ENCODE assay signal across 8 cellular contexts in the genomic region with DNA sequence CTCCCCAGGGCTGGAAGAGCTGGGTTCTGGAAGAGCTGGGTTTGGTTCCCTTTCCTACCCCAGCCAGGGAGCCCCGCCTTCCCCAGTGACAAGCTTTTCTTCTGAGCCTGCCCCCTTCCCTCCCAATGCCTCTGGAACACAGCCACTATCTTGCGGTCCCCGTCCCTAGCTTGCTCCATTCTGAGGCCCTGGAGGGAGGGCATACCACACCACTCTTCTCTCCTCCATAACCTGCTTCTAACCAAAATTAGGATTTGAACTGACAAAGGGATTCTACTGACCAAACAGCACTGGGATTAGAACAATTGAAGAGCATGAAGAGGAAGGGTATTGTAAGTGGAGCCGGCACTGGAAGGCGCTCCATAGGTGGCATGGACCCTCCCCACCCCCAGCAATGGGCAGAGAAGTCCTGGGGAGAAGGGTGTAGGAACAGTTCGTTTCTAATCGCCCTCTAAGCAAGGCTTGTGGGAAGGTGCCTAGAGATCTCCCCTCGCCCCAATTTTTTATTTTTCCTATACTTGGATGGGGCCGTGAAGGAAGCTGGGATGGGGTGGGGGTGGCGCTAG. TPM values are rescaled to one million over a fixed set of nuclear protein-coding genes. Genes with fewer than 3 reads are reported as not detected.
DNase-seq lines count a peak whose midpoint lies in the region; ATAC-seq and TF ChIP-seq lines count a peak whose summit lies in the region.

No MANE protein-coding gene starts in this region.

- H3K9me3 Mint-ChIP-seq in stimulated activated naive B cell treated with anti-CD40 and anti-IgM and Interleukin-4, amounts not matched to agents 10 μg/mL and 1 μg/mL and 100 μg/mL, for 72 hours, result no peaks in the 10 kb centered on the region

- peaks cover 28 to 43% of the 10 kb centered on the region in 2 donors for H3K4me1 Mint-ChIP-seq in stimulated activated naive B cell treated with anti-CD40 and anti-IgM and Interleukin-4, amounts not matched to agents 10 μg/mL and 1 μg/mL and 100 μg/mL, for 72 hours

- peak overlapping the region; percentile 89 to 93 for H3K4me3 Mint-ChIP-seq in stimulated activated naive B cell treated with anti-CD40 and anti-IgM and Interleukin-4, amounts not matched to agents 10 μg/mL and 1 μg/mL and 100 μg/mL, for 72 hours

- H3K9me3 ChIP-seq in A673 (ENCODE audit: low read depth, low read length, poor library complexity, severe bottlenecking), result no peaks in the 10 kb centered on the region
- no peaks in the 10 kb centered on the region for H3K9me3 ChIP-seq in Panc1 (ENCODE audit: control insufficient read depth, insufficient read depth, low read depth, low read length)

- TF ChIP-seq CTCF in A673 (conservative IDR thresholded peaks at IDR 0.05; ENCODE audit: low read depth, low read length) (no peak), GM06990 (IDR thresholded peaks at IDR 0.05; ENCODE audit: insufficient read depth, low read length, poor library complexity, severe bottlenecking) (no peak), Panc1 (IDR thresholded peaks at IDR 0.05) (no peak)

- H3K27me3 ChIP-seq in A673 (replicated peaks; ENCODE audit: insufficient read depth, low read depth, low read length, poor library complexity) (no peaks in the 10 kb centered on the region), GM06990 (replicated peaks; ENCODE audit: control insufficient read depth, insufficient read depth, low read length) (no peaks in the 10 kb centered on the region), Panc1 (ENCODE audit: control insufficient read depth, insufficient read depth, low read length) (no peaks in the 10 kb centered on the region)

- in situ Hi-C loops in Panc1 (cut with HindIII; ENCODE audit: low pct_unique_long_range_greater_than_20kb, low sequenced_read_pairs), result no loop called here

- H3K27me3 Mint-ChIP-seq in stimulated activated naive B cell treated with anti-CD40 and anti-IgM and Interleukin-4, amounts not matched to agents 10 μg/mL and 1 μg/mL and 100 μg/mL, for 72 hours, result peaks cover 0 to 6% of the 10 kb centered on the region in 2 donors

- intact Hi-C loops in A673 (cut with micrococcal nuclease; ENCODE audit: unreplicated experiment), result loop anchor here (2.0 to 5.0 kb wide), 3 partner anchors 76 to 266 kb away; partner anchors contain the start of gene PSMB2
- intact Hi-C loops in Panc1 (cut with micrococcal nuclease; ENCODE audit: unreplicated experiment), result loop anchor here (5.0 kb wide), 1 partner anchor 76 kb away; the partner anchor contains the start of gene PSMB2
- intact Hi-C loops in left colon (cut with DNase I, micrococcal nuclease), result loop anchor here (10.0 kb wide), 2 partner anchors 73 to 153 kb away; partner anchors contain the start of gene PSMB2 (in 1 of the 2)

- H3K4me3 ChIP-seq in A673 (ENCODE audit: low read depth, low read length, poor library complexity, severe bottlenecking) (peak overlapping the region; percentile 71), GM06990 (replicated peaks; ENCODE audit: low read depth, low read length) (peak overlapping the region; percentile 87), Panc1 (ENCODE audit: low read depth in 2 of 2, low read length in 2 of 2) (peak overlapping the region; percentile 75 to 89)

- POLR2A ChIA-PET in A673 (lab: Charles Lee; ENCODE audit: low non-redundant PET), result no interaction called here
- POLR2A ChIA-PET in Panc1 (lab: Charles Lee), result no interaction called here

- DNase-seq in A673 (ENCODE audit: low spot score) (peak; percentile 78), GM06990 (ENCODE audit: extremely low read depth, insufficient read length) (peak; percentile 8), Panc1 (ENCODE audit: low read depth, low spot score) (no peak), cerebellum (ENCODE audit: low spot score) (peak; percentile 47), left colon (peak; percentile 45 to 47)
- DNase-seq in stimulated activated naive B cell treated with anti-CD40 and anti-IgM and Interleukin-4, amounts not matched to agents 10 μg/mL and 1 μg/mL and 100 μg/mL, for 72 hours, result no peak
- no peak for DNase-seq in activated CD4-positive, CD25-positive, alpha-beta regulatory T cell (lab: John Stamatoyannopoulos, UW)

- BruUV-seq in A673 (replicated peaks; lab: Mats Ljungman, UMichigan) (TSS peak; percentile 47), Panc1 (replicated peaks; lab: Mats Ljungman, UMichigan) (no TSS peak)

- H3K4me1 ChIP-seq in A673 (ENCODE audit: insufficient read depth, low read length, poor library complexity, severe bottlenecking), result peaks cover 13% of the 10 kb centered on the region
- H3K4me1 ChIP-seq in Panc1 (ENCODE audit: control insufficient read depth, insufficient read depth, low read length), result peaks cover 7% of the 10 kb centered on the region

- peaks cover 13% of the 10 kb centered on the region for H3K36me3 ChIP-seq in A673 (ENCODE audit: insufficient read depth, low read length, poor library complexity, severe bottlenecking)
- H3K36me3 ChIP-seq in GM06990 (ENCODE audit: control insufficient read depth, insufficient read depth, low read length), result peaks cover 4% of the 10 kb centered on the region
- peaks cover 3% of the 10 kb centered on the region; the same call in 1 of the 2 replicates for H3K36me3 ChIP-seq in Panc1 (ENCODE audit: control insufficient read depth, insufficient read depth, low read length)

- CTCF ChIA-PET in A673 (lab: Charles Lee), result interaction anchor here (0.6 to 1.2 kb wide), 2 partner anchors 145 to 384 kb away, joined by 3 to 5 read pairs; partner anchors contain the start of gene TFAP2E
- CTCF ChIA-PET in Panc1 (lab: Charles Lee), result no interaction called here

- ATAC-seq in Panc1 (peak; percentile 47), left colon (no peak), GM21528 (IDR thresholded peaks at IDR 0.05; ENCODE audit: low FRiP score, unreplicated experiment) (no peak)
- no peak for ATAC-seq in stimulated activated naive B cell treated with anti-CD40 and anti-IgM and Interleukin-4, amounts not matched to agents 10 μg/mL and 1 μg/mL and 100 μg/mL, for 72 hours (replicated peaks)

- peak overlapping the region; percentile 14 for H3K27ac Mint-ChIP-seq in stimulated activated naive B cell treated with anti-CD40 and anti-IgM and Interleukin-4, amounts not matched to agents 10 μg/mL and 1 μg/mL and 100 μg/mL, for 72 hours

- H3K36me3 Mint-ChIP-seq in stimulated activated naive B cell treated with anti-CD40 and anti-IgM and Interleukin-4, amounts not matched to agents 10 μg/mL and 1 μg/mL and 100 μg/mL, for 72 hours, result peaks cover 10 to 20% of the 10 kb centered on the region in 2 donors

- H3K27ac ChIP-seq in A673 (ENCODE audit: low read depth, low read length, poor library complexity, severe bottlenecking) (peak overlapping the region; percentile 68), Panc1 (ENCODE audit: low read length) (peak overlapping the region; percentile 95)

RNA-seq across cellular contexts. Expression of gene C1orf216, which starts 0.7 kb away (rescaled TPM):
- total RNA-seq in A673 (2021), result 24.4 and 26.1 TPM in 2 replicates
- total RNA-seq in Panc1 (2021; ENCODE audit: unreplicated experiment), result 28.0 TPM
- polyA plus RNA-seq in Panc1 (2012; ENCODE audit: insufficient read length), result 24.0 TPM
- 26.9 TPM for total RNA-seq in cerebellum
- total RNA-seq in left colon, result 1 to 10 TPM; 1.9 to 3.1 TPM

RNA-seq across cellular contexts. Expression of gene CLSPN, which starts 51.8 kb away (rescaled TPM):
- total RNA-seq in A673 (2021) (72.2 and 84.6 TPM in 2 replicates), Panc1 (2021; ENCODE audit: unreplicated experiment) (52.1 TPM), cerebellum (7.1 TPM), left colon (1 to 10 TPM; 1.9 to 4.3 TPM)
- 6.5 TPM for polyA plus RNA-seq in Panc1 (2012; ENCODE audit: insufficient read length)

Comparison
In these comparisons a context has a peak if more than half of its experiments do, and no peak if none do; other contexts are left out.
1. DNase-seq: peak in A673 (single experiment), GM06990 (single experiment), cerebellum (single experiment) and left colon (2 of 2); none in Panc1 (single experiment), stimulated activated naive B cell treated with anti-CD40 and anti-IgM and Interleukin-4, amounts not matched to agents 10 μg/mL and 1 μg/mL and 100 μg/mL, for 72 hours (single experiment) and activated CD4-positive, CD25-positive, alpha-beta regulatory T cell (0 of 4).
2. Peak in every context shown above with its lines, with median percentiles within 50 percentile points of each other: H3K4me3 ChIP-seq.